Comparison of ENCODE assay signal across 8 cellular contexts in genomic region chr6:15264902-15265761, GRCh38. TPM values are rescaled to one million over a fixed set of nuclear protein-coding genes. Genes with fewer than 3 reads are reported as not detected.
DNase-seq lines count a peak whose midpoint lies in the region; ATAC-seq, FAIRE-seq and TF ChIP-seq lines count a peak whose summit lies in the region.

No MANE protein-coding gene starts in this region.

- in situ Hi-C loops in GM12878 (cut with MboI) (no loop called here), HepG2 (cut with HindIII; ENCODE audit: extremely low pct_ligation_motif_present, low pct_unique_long_range_greater_than_20kb) (no loop called here)

- H3K9ac ChIP-seq in GM12878 (ENCODE audit: control insufficient read depth, insufficient read depth, low read length) (peak overlapping the region; percentile 24), HepG2 (ENCODE audit: insufficient read depth, low read depth, low read length) (peak overlapping the region; percentile 56; the same call in 1 of the 2 replicates)

- H3K9me3 ChIP-seq in GM12878 (replicated peaks; ENCODE audit: control insufficient read depth, insufficient read depth, low read length) (no peaks in the 10 kb centered on the region), HepG2 (ENCODE audit: low read length) (no peaks in the 10 kb centered on the region), uterus (no peaks in the 10 kb centered on the region)

- peaks cover 94% of the 10 kb centered on the region for H3K4me1 Mint-ChIP-seq in activated naive CD4-positive, alpha-beta T cell treated with anti-CD3 and anti-CD28 coated beads, Interleukin-2, amount 50 U/mL, for 24 hours
- peaks cover 68% of the 10 kb centered on the region for H3K4me1 Mint-ChIP-seq in type B pancreatic cell (ENCODE audit: unreplicated experiment)

- intact Hi-C loops in GM12878 (cut with micrococcal nuclease; ENCODE audit: unreplicated experiment) = loop anchor here (5.0 kb wide), 1 partner anchor 37 kb away; no protein-coding TSS in a partner anchor
- intact Hi-C loops in HepG2 (cut with micrococcal nuclease; ENCODE audit: unreplicated experiment) = no loop called here
- intact Hi-C loops in uterus (cut with DNase I; ENCODE audit: low total_unique reads) = no loop called here

- H3K27me3 Mint-ChIP-seq in activated naive CD4-positive, alpha-beta T cell treated with anti-CD3 and anti-CD28 coated beads, Interleukin-2, amount 50 U/mL, for 24 hours = no peaks in the 10 kb centered on the region
- no peaks in the 10 kb centered on the region for H3K27me3 Mint-ChIP-seq in type B pancreatic cell

- H3K36me3 ChIP-seq in GM12878 (ENCODE audit: control insufficient read depth in 2 of 2, insufficient read depth in 2 of 2, low read length in 1 of 2) (peaks cover 0 to 2% of the 10 kb centered on the region in 2 experiments; a peak in 2 of 4 replicates), HepG2 (replicated peaks in 1 of 2; ENCODE audit: control insufficient read depth in 1 of 2, insufficient read depth in 2 of 2, low read length in 2 of 2) (no peaks in the 10 kb centered on the region), uterus (no peaks in the 10 kb centered on the region)

- TF ChIP-seq RAD21 in GM12878 (IDR thresholded peaks at IDR 0.05; ENCODE audit: insufficient read depth, low read depth, low read length) = no peak
- TF ChIP-seq RAD21 in HepG2 (CRISPR knock-in tag; IDR thresholded peaks at IDR 0.05) = no peak

- CTCF ChIA-PET in GM12878 (lab: Yijun Ruan, JAX) (interaction anchor here (0.6 to 3.0 kb wide), 16 partner anchors 9 to 1357 kb away, joined by 3 to 21 read pairs (median 4); no protein-coding TSS in a partner anchor), HepG2 (lab: Yijun Ruan, JAX; ENCODE audit: low intra/inter-chr PET ratio, low total read pairs) (no interaction called here)

- H3K9me3 Mint-ChIP-seq in activated naive CD4-positive, alpha-beta T cell treated with anti-CD3 and anti-CD28 coated beads, Interleukin-2, amount 50 U/mL, for 24 hours = no peaks in the 10 kb centered on the region
- no peaks in the 10 kb centered on the region for H3K9me3 Mint-ChIP-seq in type B pancreatic cell

- WGBS in GM12878 (ENCODE audit: insufficient coverage, insufficient replicate concordance, low lambda C conversion rate, missing lambda C conversion rate) = 70% methylated on average over 7 of the region's 7 CpGs
- 79% methylated on average over 5 of the region's 7 CpGs for WGBS in HepG2 (ENCODE audit: low lambda C conversion rate)

- TF ChIP-seq EP300 in GM12878 (IDR thresholded peaks at IDR 0.05; ENCODE audit: borderline replicate concordance in 1 of 2, control insufficient read depth in 1 of 2, low read depth in 2 of 2, low read length in 2 of 2) = no peak
- no peak for TF ChIP-seq EP300 in HepG2 (IDR thresholded peaks at IDR 0.05; ENCODE audit: low read depth in 2 of 2, low read length in 2 of 2)
- no peak for TF ChIP-seq EP300 in HepG2 (CRISPR knock-in tag; IDR thresholded peaks at IDR 0.05; ENCODE audit: borderline replicate concordance)

- BruUV-seq in GM12878 (replicated peaks; lab: Mats Ljungman, UMichigan) = no TSS peak
- BruUV-seq in HepG2 (replicated peaks; lab: Mats Ljungman, UMichigan) = no TSS peak

- TF ChIP-seq POLR2A in GM12878 (IDR thresholded peaks at IDR 0.05; ENCODE audit: low read depth, low read length) (no peak), HepG2 (IDR thresholded peaks at IDR 0.05; ENCODE audit: insufficient read depth in 1 of 2, low read depth in 2 of 2, low read length in 2 of 2) (no peak), uterus (IDR thresholded peaks at IDR 0.05) (no peak)

- H3K4me1 ChIP-seq in GM12878 (ENCODE audit: control insufficient read depth, insufficient read depth, low read length) (peaks cover 61% of the 10 kb centered on the region), HepG2 (ENCODE audit: insufficient read depth, low read length) (peaks cover 64% of the 10 kb centered on the region), uterus (peaks cover 0 to 6% of the 10 kb centered on the region in 2 donors)

- peaks cover 3% of the 10 kb centered on the region for H3K36me3 Mint-ChIP-seq in activated naive CD4-positive, alpha-beta T cell treated with anti-CD3 and anti-CD28 coated beads, Interleukin-2, amount 50 U/mL, for 24 hours
- H3K36me3 Mint-ChIP-seq in type B pancreatic cell = peaks cover 4% of the 10 kb centered on the region

- peak overlapping the region; percentile 26; the same call in 1 of the 2 replicates for H3K4me3 ChIP-seq in GM12878
- H3K4me3 ChIP-seq in HepG2 (replicated peaks in 1 of 3; ENCODE audit: insufficient read depth in 1 of 3, low read depth in 2 of 3, low read length in 3 of 3) = no peak overlapping the region
- no peak overlapping the region for H3K4me3 ChIP-seq in uterus

- peak overlapping the region; percentile 79 for H3K4me3 Mint-ChIP-seq in activated naive CD4-positive, alpha-beta T cell treated with anti-CD3 and anti-CD28 coated beads, Interleukin-2, amount 50 U/mL, for 24 hours
- H3K4me3 Mint-ChIP-seq in type B pancreatic cell = peak overlapping the region; percentile 53

- RAD21 ChIA-PET in GM12878 (lab: Charles Lee; ENCODE audit: unreplicated experiment) = interaction anchor here (0.7 to 6.1 kb wide), 15 partner anchors 7 to 271 kb away, joined by 3 to 64 read pairs (median 9); no protein-coding TSS in a partner anchor

- peak overlapping the region; percentile 81 for H3K4me2 ChIP-seq in GM12878 (ENCODE audit: control insufficient read depth, insufficient read depth)
- peak overlapping the region; percentile 70; the same call in 1 of the 2 replicates for H3K4me2 ChIP-seq in HepG2 (ENCODE audit: low read depth, low read length)

- H3K27ac ChIP-seq in GM12878 (ENCODE audit: control insufficient read depth, insufficient read depth) (peak overlapping the region; percentile 62), HepG2 (ENCODE audit: extremely low read length, insufficient read depth, low read length) (peak overlapping the region; percentile 76), uterus (no peak overlapping the region)

- FAIRE-seq in GM12878 (lab: Jason Lieb, UNC) (no peak), HepG2 (lab: Jason Lieb, UNC) (no peak), urothelium cell line (lab: Jason Lieb, UNC) (no peak)

- ATAC-seq in GM12878 (peak; percentile 45), HepG2 (peak; percentile 10), GM19324 (IDR thresholded peaks at IDR 0.05; ENCODE audit: low FRiP score, unreplicated experiment) (no peak)

- H3K27me3 ChIP-seq in GM12878 (replicated peaks in 1 of 2; ENCODE audit: control insufficient read depth in 2 of 2, insufficient read depth in 2 of 2, low read length in 1 of 2) (no peaks in the 10 kb centered on the region), HepG2 (ENCODE audit: control insufficient read depth in 1 of 2, insufficient read depth in 2 of 2, low read length in 2 of 2) (no peaks in the 10 kb centered on the region), uterus (no peaks in the 10 kb centered on the region)

- H3K27ac Mint-ChIP-seq in activated naive CD4-positive, alpha-beta T cell treated with anti-CD3 and anti-CD28 coated beads, Interleukin-2, amount 50 U/mL, for 24 hours = peak overlapping the region; percentile 23
- H3K27ac Mint-ChIP-seq in type B pancreatic cell = peak overlapping the region; percentile 18

- H3K79me2 ChIP-seq in GM12878 (ENCODE audit: control insufficient read depth, insufficient read depth, low read length) = peaks cover 95% of the 10 kb centered on the region
- H3K79me2 ChIP-seq in HepG2 (ENCODE audit: insufficient read depth, low read length) = peaks cover 92% of the 10 kb centered on the region

- no peak overlapping the region for H2AFZ ChIP-seq in GM12878 (ENCODE audit: control insufficient read depth, low read depth, low read length)
- H2AFZ ChIP-seq in HepG2 (ENCODE audit: low read length) = no peak overlapping the region

- SMC1A ChIA-PET in GM12878 (lab: Charles Lee; ENCODE audit: uncharacterized antibody, unreplicated experiment) = interaction anchor here (0.7 to 9.3 kb wide), 18 partner anchors 12 to 180 kb away, joined by 3 to 89 read pairs (median 5); no protein-coding TSS in a partner anchor

- H4K20me1 ChIP-seq in GM12878 (ENCODE audit: control insufficient read depth, insufficient read depth) = 0 out of 2 replicates have a peak, but pooled peaks cover 3% of the 10 kb centered on the region
- peaks cover 7% of the 10 kb centered on the region; the same call in 1 of the 2 replicates for H4K20me1 ChIP-seq in HepG2 (ENCODE audit: insufficient read depth, low read length)

- POLR2A ChIA-PET in GM12878 (lab: Charles Lee) (interaction anchor here (0.6 to 2.8 kb wide), 20 partner anchors 9 to 1577 kb away, joined by 3 to 12 read pairs (median 5); no protein-coding TSS in a partner anchor), HepG2 (lab: Yijun Ruan, JAX) (interaction anchor here (1.1 to 2.9 kb wide), 5 partner anchors 13 to 20 kb away, joined by 3 to 21 read pairs (median 8); partner anchors contain the start of gene JARID2)

- TF ChIP-seq CTCF in GM12878 (IDR thresholded peaks at IDR 0.05 in 2 of 3, conservative IDR thresholded peaks at IDR 0.05 in 1 of 3; ENCODE audit: control insufficient read depth in 2 of 3, extremely low read depth in 1 of 3, insufficient read depth in 1 of 3, low read depth in 3 of 3, low read length in 3 of 3) = no peak
- TF ChIP-seq CTCF in HepG2 (CRISPR knock-in tag; IDR thresholded peaks at IDR 0.05) = no peak
- TF ChIP-seq CTCF in type B pancreatic cell (conservative IDR thresholded peaks at IDR 0.05) = no peak
- no peak for TF ChIP-seq CTCF in uterus (IDR thresholded peaks at IDR 0.05)

- DNase-seq in activated naive CD4-positive, alpha-beta T cell treated with anti-CD3 and anti-CD28 coated beads, Interleukin-2, amount 50 U/mL, for 16 hours = no peak
- DNase-seq in GM12878 (ENCODE audit: low read depth, low spot score) = no peak
- no peak for DNase-seq in HepG2 (ENCODE audit: low spot score)
- no peak for DNase-seq in type B pancreatic cell (ENCODE audit: extremely low spot score, unreplicated experiment)
- DNase-seq in uterus = no peak
- no peak for DNase-seq in urothelium cell line (ENCODE audit: low spot score)

RNA-seq across cellular contexts. Expression of gene JARID2, which starts 19.3 kb away (rescaled TPM):
- total RNA-seq in GM12878 (2013; cell fraction: nucleolus; rRNA removed) = 86.6 and 96.7 TPM in 2 replicates
- total RNA-seq in GM12878 (2014; rRNA removed) (11.2 and 11.8 TPM in 2 replicates), GM12878 (2014; rRNA removed; fragmentation: Illumina TruSeq; extraction: Trizol) (12.4 and 13.4 TPM in 2 replicates), GM12878 (2021) (19.7 and 21.1 TPM in 2 replicates), HepG2 (2016; rRNA removed; fragmentation: Illumina TruSeq; extraction: Trizol) (10.0 and 10.3 TPM in 2 replicates), type B pancreatic cell (ENCODE audit: low replicate concordance) (35.9 and 43.9 TPM in 2 replicates), uterus (10 to 100 TPM in 2 of 4 donors, 1 to 10 TPM in 2; 2.6 to 15.8 (median 8.0) TPM)
- 5.4 TPM for polyA plus RNA-seq in GM12878 (2011; ENCODE audit: low read depth)
- polyA plus RNA-seq in GM12878 (2011; rRNA removed) (17.9 and 21.6 TPM in 2 replicates), GM12878 (2014; fragmentation: Illumina TruSeq; extraction: Trizol) (13.7 and 14.6 TPM in 2 replicates), GM12878 (2014; fragmentation: Nextera tagmentation; extraction: Ambion mirVana) (1 to 10 TPM; 4.2 to 5.2 TPM), GM12878 (2014; rRNA removed) (12.2 and 12.7 TPM in 2 replicates), GM12878 (2016; fragmentation: Nextera tagmentation; extraction: Ambion mirVana) (1 to 10 TPM; 5.9 to 7.4 TPM), HepG2 (2011; rRNA removed) (7.5 TPM in 2 replicates)
- 20.8 and 21.1 TPM in 2 replicates for polyA plus RNA-seq in GM12878 (2011; cell fraction: cytosol; rRNA removed)
- polyA plus RNA-seq in GM12878 (2011; cell fraction: nucleus; rRNA removed) = 42.4 and 49.0 TPM in 2 replicates
- 11.3 and 12.0 TPM in 2 replicates for polyA plus RNA-seq in GM12878 (2012)
- 33.6 and 37.9 TPM in 2 replicates for polyA minus RNA-seq in GM12878 (2011; rRNA and poly(A)+ RNA removed)
- polyA minus RNA-seq in GM12878 (2011; cell fraction: cytosol; rRNA and poly(A)+ RNA removed) = 12.0 and 16.0 TPM in 2 replicates
- 29.5 and 42.3 TPM in 2 replicates for polyA minus RNA-seq in GM12878 (2011; cell fraction: nucleus; rRNA and poly(A)+ RNA removed)
- 1.0 and 1.4 TPM in 2 replicates for total RNA-seq in HepG2 (2016; cell fraction: cytosol; rRNA removed; fragmentation: Illumina TruSeq; extraction: Trizol; ENCODE audit: low read depth)
- 9.6 and 10.6 TPM in 2 replicates for total RNA-seq in HepG2 (2016; cell fraction: insoluble cytoplasmic fraction; rRNA removed; fragmentation: Illumina TruSeq; extraction: Trizol)
- total RNA-seq in HepG2 (2016; cell fraction: membrane; rRNA removed; fragmentation: Illumina TruSeq; extraction: Trizol) = 2.7 and 2.8 TPM in 2 replicates
- total RNA-seq in HepG2 (2016; cell fraction: nucleus; rRNA removed; fragmentation: Illumina TruSeq; extraction: Trizol) = 10.4 and 13.0 TPM in 2 replicates
- polyA plus RNA-seq in HepG2 (2011; cell fraction: cytosol; rRNA removed) = 5.9 and 6.7 TPM in 2 replicates
- 11.8 and 13.9 TPM in 2 replicates for polyA plus RNA-seq in HepG2 (2011; cell fraction: nucleus; rRNA removed)
- 7.9 and 9.2 TPM in 2 replicates for polyA plus RNA-seq in HepG2 (2012)
- polyA plus RNA-seq in HepG2 (2016; cell fraction: cytosol; fragmentation: Illumina TruSeq; extraction: Trizol; ENCODE audit: low read depth) = 0.23 and 0.37 TPM in 2 replicates
- 8.5 and 10.1 TPM in 2 replicates for polyA plus RNA-seq in HepG2 (2016; cell fraction: insoluble cytoplasmic fraction; fragmentation: Illumina TruSeq; extraction: Trizol; ENCODE audit: low read depth)
- polyA plus RNA-seq in HepG2 (2016; cell fraction: membrane; fragmentation: Illumina TruSeq; extraction: Trizol; ENCODE audit: low read depth) = 1.2 and 1.3 TPM in 2 replicates
- polyA plus RNA-seq in HepG2 (2016; cell fraction: nucleus; fragmentation: Illumina TruSeq; extraction: Trizol; ENCODE audit: insufficient read depth, low read depth) = 13.6 and 14.4 TPM in 2 replicates
- 8.4 and 12.4 TPM in 2 replicates for polyA minus RNA-seq in HepG2 (2011; rRNA and poly(A)+ RNA removed; ENCODE audit: low replicate concordance)
- 8.4 TPM in 2 replicates for polyA minus RNA-seq in HepG2 (2011; cell fraction: cytosol; rRNA and poly(A)+ RNA removed)
- polyA minus RNA-seq in HepG2 (2011; cell fraction: nucleus; rRNA and poly(A)+ RNA removed) = 20.6 and 22.3 TPM in 2 replicates

Comparison
In these comparisons a context has a peak if more than half of its experiments do, and no peak if none do; other contexts are left out.
1. H3K27ac ChIP-seq: peak in GM12878 (single experiment) and HepG2 (single experiment); none in uterus (0 of 2).